Comparison of ENCODE assay signal across 1 cellular context in the genomic region with DNA sequence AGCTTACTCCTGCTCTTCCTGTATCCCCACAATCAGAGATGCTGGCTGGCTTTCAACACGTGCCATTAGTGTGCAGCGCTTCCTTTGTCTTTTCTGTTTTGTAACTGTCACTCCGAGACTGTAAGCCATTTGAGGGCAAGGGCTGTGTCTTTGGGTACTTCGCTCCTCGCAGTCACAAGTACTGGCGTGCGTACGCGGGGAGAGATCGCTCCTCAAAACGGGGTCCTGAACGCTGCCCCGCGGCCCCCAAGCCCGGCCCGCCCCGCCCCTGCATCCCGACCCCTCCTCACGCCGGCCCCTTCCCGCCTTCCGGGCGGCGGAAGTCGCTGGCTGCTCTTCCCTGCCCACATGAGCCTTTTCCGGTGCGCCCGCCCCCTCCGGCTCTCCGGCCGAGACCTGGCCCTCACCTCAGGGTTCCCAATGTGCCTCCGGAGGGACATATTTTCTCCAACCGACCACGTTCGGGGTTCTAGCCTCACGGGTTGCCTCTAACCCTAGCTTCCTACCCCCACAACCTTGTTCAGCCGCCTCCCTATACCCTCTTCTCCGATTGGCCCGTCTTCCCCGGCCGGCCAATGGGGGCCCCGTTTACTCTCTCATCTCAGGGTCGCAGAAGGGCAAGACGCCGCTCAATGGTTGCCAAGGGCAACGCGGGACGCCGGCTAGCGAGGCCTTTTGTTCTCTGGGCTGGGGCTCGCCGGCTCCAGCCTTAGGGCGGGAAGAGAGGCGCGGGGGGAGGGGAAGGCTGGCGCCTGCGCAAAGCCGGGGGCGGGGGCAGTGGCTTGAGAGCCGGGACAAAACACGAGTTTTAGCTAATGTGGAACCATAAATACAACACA.
TF ChIP-seq lines count a peak whose summit lies in the region.

CEP41 (minus strand) TSS at position 490 of the 839 bp plus-strand sequence; CDS start at position 440, 50 bp downstream.

TF ChIP-seq in HepG2, 621 proteins besides CTCF, POLR2A, EP300 and RAD21 (continued from another document and continues in another):
- TF ChIP-seq KIAA2018 (CRISPR knock-in tag; IDR thresholded peaks at IDR 0.05; ENCODE audit: borderline replicate concordance) = no peak
- TF ChIP-seq THYN1 (CRISPR knock-in tag; IDR thresholded peaks at IDR 0.05; ENCODE audit: borderline replicate concordance, low read depth) = no peak
- peak; percentile 40; the same call in 1 of the 2 replicates for TF ChIP-seq SKIL (CRISPR knock-in tag; IDR thresholded peaks at IDR 0.05; ENCODE audit: borderline replicate concordance)
- no peak for TF ChIP-seq ZNF775 (CRISPR knock-in tag; IDR thresholded peaks at IDR 0.05; ENCODE audit: borderline replicate concordance)
- TF ChIP-seq NFKB2 (CRISPR knock-in tag; IDR thresholded peaks at IDR 0.05; ENCODE audit: borderline replicate concordance) = no peak
- TF ChIP-seq GMEB2 (CRISPR knock-in tag; IDR thresholded peaks at IDR 0.05; ENCODE audit: low read depth) = no peak
- TF ChIP-seq, protein P1, sequence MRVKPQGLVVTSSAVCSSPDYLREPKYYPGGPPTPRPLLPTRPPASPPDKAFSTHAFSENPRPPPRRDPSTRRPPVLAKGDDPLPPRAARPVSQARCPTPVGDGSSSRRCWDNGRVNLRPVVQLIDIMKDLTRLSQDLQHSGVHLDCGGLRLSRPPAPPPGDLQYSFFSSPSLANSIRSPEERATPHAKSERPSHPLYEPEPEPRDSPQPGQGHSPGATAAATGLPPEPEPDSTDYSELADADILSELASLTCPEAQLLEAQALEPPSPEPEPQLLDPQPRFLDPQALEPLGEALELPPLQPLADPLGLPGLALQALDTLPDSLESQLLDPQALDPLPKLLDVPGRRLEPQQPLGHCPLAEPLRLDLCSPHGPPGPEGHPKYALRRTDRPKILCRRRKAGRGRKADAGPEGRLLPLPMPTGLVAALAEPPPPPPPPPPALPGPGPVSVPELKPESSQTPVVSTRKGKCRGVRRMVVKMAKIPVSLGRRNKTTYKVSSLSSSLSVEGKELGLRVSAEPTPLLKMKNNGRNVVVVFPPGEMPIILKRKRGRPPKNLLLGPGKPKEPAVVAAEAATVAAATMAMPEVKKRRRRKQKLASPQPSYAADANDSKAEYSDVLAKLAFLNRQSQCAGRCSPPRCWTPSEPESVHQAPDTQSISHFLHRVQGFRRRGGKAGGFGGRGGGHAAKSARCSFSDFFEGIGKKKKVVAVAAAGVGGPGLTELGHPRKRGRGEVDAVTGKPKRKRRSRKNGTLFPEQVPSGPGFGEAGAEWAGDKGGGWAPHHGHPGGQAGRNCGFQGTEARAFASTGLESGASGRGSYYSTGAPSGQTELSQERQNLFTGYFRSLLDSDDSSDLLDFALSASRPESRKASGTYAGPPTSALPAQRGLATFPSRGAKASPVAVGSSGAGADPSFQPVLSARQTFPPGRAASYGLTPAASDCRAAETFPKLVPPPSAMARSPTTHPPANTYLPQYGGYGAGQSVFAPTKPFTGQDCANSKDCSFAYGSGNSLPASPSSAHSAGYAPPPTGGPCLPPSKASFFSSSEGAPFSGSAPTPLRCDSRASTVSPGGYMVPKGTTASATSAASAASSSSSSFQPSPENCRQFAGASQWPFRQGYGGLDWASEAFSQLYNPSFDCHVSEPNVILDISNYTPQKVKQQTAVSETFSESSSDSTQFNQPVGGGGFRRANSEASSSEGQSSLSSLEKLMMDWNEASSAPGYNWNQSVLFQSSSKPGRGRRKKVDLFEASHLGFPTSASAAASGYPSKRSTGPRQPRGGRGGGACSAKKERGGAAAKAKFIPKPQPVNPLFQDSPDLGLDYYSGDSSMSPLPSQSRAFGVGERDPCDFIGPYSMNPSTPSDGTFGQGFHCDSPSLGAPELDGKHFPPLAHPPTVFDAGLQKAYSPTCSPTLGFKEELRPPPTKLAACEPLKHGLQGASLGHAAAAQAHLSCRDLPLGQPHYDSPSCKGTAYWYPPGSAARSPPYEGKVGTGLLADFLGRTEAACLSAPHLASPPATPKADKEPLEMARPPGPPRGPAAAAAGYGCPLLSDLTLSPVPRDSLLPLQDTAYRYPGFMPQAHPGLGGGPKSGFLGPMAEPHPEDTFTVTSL (CRISPR knock-in tag; IDR thresholded peaks at IDR 0.05; ENCODE audit: borderline replicate concordance) = no peak
- no peak for TF ChIP-seq PRDM10 (CRISPR knock-in tag; IDR thresholded peaks at IDR 0.05; ENCODE audit: low read depth)
- TF ChIP-seq, protein P2, sequence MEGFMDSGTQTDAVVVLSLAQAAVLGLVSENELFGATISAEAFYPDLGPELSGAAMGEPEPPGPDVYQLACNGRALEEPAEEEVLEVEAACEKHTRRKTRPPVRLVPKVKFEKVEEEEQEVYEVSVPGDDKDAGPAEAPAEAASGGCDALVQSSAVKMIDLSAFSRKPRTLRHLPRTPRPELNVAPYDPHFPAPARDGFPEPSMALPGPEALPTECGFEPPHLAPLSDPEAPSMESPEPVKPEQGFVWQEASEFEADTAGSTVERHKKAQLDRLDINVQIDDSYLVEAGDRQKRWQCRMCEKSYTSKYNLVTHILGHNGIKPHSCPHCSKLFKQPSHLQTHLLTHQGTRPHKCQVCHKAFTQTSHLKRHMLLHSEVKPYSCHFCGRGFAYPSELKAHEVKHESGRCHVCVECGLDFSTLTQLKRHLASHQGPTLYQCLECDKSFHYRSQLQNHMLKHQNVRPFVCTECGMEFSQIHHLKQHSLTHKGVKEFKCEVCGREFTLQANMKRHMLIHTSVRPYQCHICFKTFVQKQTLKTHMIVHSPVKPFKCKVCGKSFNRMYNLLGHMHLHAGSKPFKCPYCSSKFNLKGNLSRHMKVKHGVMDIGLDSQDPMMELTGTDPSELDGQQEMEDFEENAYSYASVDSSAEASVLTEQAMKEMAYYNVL (CRISPR knock-in tag; IDR thresholded peaks at IDR 0.05; ENCODE audit: borderline replicate concordance) = no peak
- TF ChIP-seq CCDC6 (CRISPR knock-in tag; IDR thresholded peaks at IDR 0.05) = no peak
